In the genomic region with DNA sequence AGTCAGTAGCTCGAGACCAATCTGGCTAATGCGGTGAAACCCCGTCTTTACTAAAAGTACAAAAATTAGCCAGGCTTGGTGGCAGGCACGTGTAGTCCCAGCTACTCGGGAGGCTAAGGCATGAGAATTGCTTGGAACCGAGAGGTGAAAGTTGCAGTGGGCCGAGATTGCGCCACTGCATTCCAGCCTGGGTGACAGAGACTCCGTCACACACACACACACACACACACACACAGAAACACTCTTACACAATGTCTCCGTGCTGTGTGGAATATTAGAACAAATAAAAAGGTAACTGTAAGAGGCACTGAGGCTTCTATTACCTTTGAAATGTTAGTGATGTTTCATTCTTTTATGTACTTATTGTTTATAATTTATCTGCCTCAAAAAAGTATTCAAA, we compare ENCODE assay signal across 19 cellular contexts.
A peak's percentile ranks its signal among the peaks of the same experiment; 100 is the strongest.
DNase-seq lines count a peak whose midpoint lies in the region; ATAC-seq and TF ChIP-seq lines count a peak whose summit lies in the region.
"Had no signal": no experiment of that assay in that cellular context is flagged by ENCODE, and none has a peak within 500 bp of the region (broad histone marks: within the 10 kb centered on the region; RNA-seq: fewer than 3 reads in every experiment).

No MANE protein-coding gene starts in this region.

- DNase-seq in MCF 10A (ENCODE audit: unreplicated experiment), result peak; percentile 65
- DNase-seq in breast epithelium (ENCODE audit: low spot score in 2 of 2), result no peak
- peak; percentile 30 for DNase-seq in brain microvascular endothelial cell
- peak; percentile 35 to 57 for DNase-seq in left lung
- DNase-seq in upper lobe of right lung, result peak; percentile 79
- no peak for DNase-seq in cortex of kidney (lab: John Stamatoyannopoulos, UW)
- DNase-seq in SK-N-DZ (ENCODE audit: low spot score), result no peak
- no peak for DNase-seq in NCI-H2227 (lab: John Stamatoyannopoulos, UW; ENCODE audit: unreplicated experiment)
- DNase-seq: DMS53, H7, KBM-7, NCI-H1092 treated with DMSO at 0.1 percent for 48 hours, NCI-H1436 treated with DMSO at 0.1 percent for 48 hours, NCI-H1930, NCI-H2227 treated with DMSO at 0.1 percent for 48 hours, NCI-H510A had no signal

- H3K4me3 ChIP-seq in breast epithelium (no peak overlapping the region), brain microvascular endothelial cell (ENCODE audit: low read depth, low read length) (no peak overlapping the region), left lung (no peak overlapping the region), upper lobe of right lung (no peak overlapping the region)

- H3K36me3 ChIP-seq in breast epithelium (no peaks in the 10 kb centered on the region), brain microvascular endothelial cell (replicated peaks) (no peaks in the 10 kb centered on the region), left lung (no peaks in the 10 kb centered on the region), upper lobe of right lung (no peaks in the 10 kb centered on the region)

- TF ChIP-seq CTCF in MCF 10A (IDR thresholded peaks at IDR 0.05; ENCODE audit: unreplicated experiment), result no peak
- TF ChIP-seq CTCF in breast epithelium (IDR thresholded peaks at IDR 0.05), result no peak
- no peak for TF ChIP-seq CTCF in brain microvascular endothelial cell (IDR thresholded peaks at IDR 0.05; ENCODE audit: low read depth, low read length, missing control alignments)
- TF ChIP-seq CTCF in left lung (IDR thresholded peaks at IDR 0.05), result no peak
- TF ChIP-seq CTCF in upper lobe of right lung (IDR thresholded peaks at IDR 0.05), result no peak

- intact Hi-C loops in MCF 10A (cut with micrococcal nuclease), result no loop called here
- intact Hi-C loops in breast epithelium (cut with DNase I; ENCODE audit: low total_unique reads), result no loop called here
- intact Hi-C loops in left lung (cut with DNase I), result no loop called here
- intact Hi-C loops in upper lobe of right lung (cut with DNase I), result no loop called here

- H3K27ac ChIP-seq in breast epithelium (no peak overlapping the region), brain microvascular endothelial cell (no peak overlapping the region), left lung (no peak overlapping the region), upper lobe of right lung (no peak overlapping the region)
- H3K27ac ChIP-seq: 22Rv1, C4-2B had no signal

- no peaks in the 10 kb centered on the region for H3K9me3 ChIP-seq in breast epithelium
- no peaks in the 10 kb centered on the region for H3K9me3 ChIP-seq in left lung
- H3K9me3 ChIP-seq in upper lobe of right lung, result no peaks in the 10 kb centered on the region

- no peaks in the 10 kb centered on the region for H3K27me3 Mint-ChIP-seq in MCF 10A (ENCODE audit: insufficient read depth, unreplicated experiment)

- no peaks in the 10 kb centered on the region for H3K4me1 ChIP-seq in breast epithelium
- H3K4me1 ChIP-seq in left lung, result no peaks in the 10 kb centered on the region
- H3K4me1 ChIP-seq in upper lobe of right lung, result no peaks in the 10 kb centered on the region

- POLR2A ChIA-PET in MCF 10A (lab: Yijun Ruan, JAX), result no interaction called here

- H3K4me3 Mint-ChIP-seq in MCF 10A (ENCODE audit: unreplicated experiment), result no peak overlapping the region

- BruUV-seq in MCF 10A (replicated peaks; lab: Mats Ljungman, UMichigan), result no TSS peak

- TF ChIP-seq POLR2A in breast epithelium (IDR thresholded peaks at IDR 0.05), result no peak

- no peaks in the 10 kb centered on the region for H3K36me3 Mint-ChIP-seq in MCF 10A (ENCODE audit: insufficient read depth, unreplicated experiment)

- no peaks in the 10 kb centered on the region for H3K9me3 Mint-ChIP-seq in MCF 10A (ENCODE audit: unreplicated experiment)

- in situ Hi-C loops in brain microvascular endothelial cell (cut with HindIII; ENCODE audit: low pct_ligation_motif_present, low sequenced_read_pairs), result no loop called here

- H3K4me1 Mint-ChIP-seq in MCF 10A (ENCODE audit: insufficient read depth, unreplicated experiment), result peaks cover 6% of the 10 kb centered on the region

- CTCF ChIA-PET in MCF 10A (lab: Yijun Ruan, JAX), result interaction anchor here (0.6 kb wide), 1 partner anchor 49 kb away, joined by 3 read pairs; no protein-coding TSS in a partner anchor

- H3K27ac Mint-ChIP-seq in MCF 10A (ENCODE audit: low read depth, unreplicated experiment), result no peak overlapping the region

- ATAC-seq in left lung (peak; percentile 89), upper lobe of right lung (peak; percentile 93)
- ATAC-seq: Panc1 had no signal

- H3K27me3 ChIP-seq in breast epithelium (no peaks in the 10 kb centered on the region), brain microvascular endothelial cell (replicated peaks) (no peaks in the 10 kb centered on the region), left lung (no peaks in the 10 kb centered on the region), upper lobe of right lung (no peaks in the 10 kb centered on the region)

Comparison
In these comparisons a context has a peak if more than half of its experiments do, and no peak if none do; other contexts are left out.
1. DNase-seq: peak in MCF 10A (single experiment), brain microvascular endothelial cell (single experiment), left lung (2 of 2) and upper lobe of right lung (single experiment); none in breast epithelium (0 of 2), cortex of kidney (single experiment), SK-N-DZ (single experiment) and NCI-H2227 (single experiment).